1 cellular context compared by ENCODE assay signal in the genomic region with DNA sequence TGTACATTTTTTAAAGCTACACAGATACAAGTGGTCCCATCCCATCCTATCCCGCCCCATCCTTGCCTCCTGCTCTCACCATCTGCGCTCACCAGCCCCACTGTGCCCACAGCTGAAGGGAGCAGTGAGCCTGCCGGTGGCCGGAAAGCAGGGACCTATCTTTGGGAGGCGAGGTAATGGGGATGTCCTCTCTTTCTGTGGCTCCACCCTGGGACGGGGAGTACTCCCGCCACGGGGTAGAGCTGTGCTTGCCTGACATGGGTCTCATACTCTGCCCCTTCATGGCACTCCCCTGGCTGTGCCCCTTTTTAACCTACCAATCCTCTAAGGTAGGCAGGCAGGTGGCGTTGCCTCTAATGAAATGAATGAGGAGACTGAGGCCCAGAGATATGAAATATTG.
TF ChIP-seq lines count a peak whose summit lies in the region.

No MANE protein-coding gene starts in this region.

TF ChIP-seq in neural cell, 6 proteins besides CTCF, POLR2A, EP300 and RAD21 (continued from another document):
- TF ChIP-seq, protein P1, sequence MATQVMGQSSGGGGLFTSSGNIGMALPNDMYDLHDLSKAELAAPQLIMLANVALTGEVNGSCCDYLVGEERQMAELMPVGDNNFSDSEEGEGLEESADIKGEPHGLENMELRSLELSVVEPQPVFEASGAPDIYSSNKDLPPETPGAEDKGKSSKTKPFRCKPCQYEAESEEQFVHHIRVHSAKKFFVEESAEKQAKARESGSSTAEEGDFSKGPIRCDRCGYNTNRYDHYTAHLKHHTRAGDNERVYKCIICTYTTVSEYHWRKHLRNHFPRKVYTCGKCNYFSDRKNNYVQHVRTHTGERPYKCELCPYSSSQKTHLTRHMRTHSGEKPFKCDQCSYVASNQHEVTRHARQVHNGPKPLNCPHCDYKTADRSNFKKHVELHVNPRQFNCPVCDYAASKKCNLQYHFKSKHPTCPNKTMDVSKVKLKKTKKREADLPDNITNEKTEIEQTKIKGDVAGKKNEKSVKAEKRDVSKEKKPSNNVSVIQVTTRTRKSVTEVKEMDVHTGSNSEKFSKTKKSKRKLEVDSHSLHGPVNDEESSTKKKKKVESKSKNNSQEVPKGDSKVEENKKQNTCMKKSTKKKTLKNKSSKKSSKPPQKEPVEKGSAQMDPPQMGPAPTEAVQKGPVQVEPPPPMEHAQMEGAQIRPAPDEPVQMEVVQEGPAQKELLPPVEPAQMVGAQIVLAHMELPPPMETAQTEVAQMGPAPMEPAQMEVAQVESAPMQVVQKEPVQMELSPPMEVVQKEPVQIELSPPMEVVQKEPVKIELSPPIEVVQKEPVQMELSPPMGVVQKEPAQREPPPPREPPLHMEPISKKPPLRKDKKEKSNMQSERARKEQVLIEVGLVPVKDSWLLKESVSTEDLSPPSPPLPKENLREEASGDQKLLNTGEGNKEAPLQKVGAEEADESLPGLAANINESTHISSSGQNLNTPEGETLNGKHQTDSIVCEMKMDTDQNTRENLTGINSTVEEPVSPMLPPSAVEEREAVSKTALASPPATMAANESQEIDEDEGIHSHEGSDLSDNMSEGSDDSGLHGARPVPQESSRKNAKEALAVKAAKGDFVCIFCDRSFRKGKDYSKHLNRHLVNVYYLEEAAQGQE (IDR thresholded peaks at IDR 0.05; ENCODE audit: borderline replicate concordance), result no peak
- TF ChIP-seq MXI1 (conservative IDR thresholded peaks at IDR 0.05; ENCODE audit: poor library complexity, severe bottlenecking), result no peak
